In the genomic region with DNA sequence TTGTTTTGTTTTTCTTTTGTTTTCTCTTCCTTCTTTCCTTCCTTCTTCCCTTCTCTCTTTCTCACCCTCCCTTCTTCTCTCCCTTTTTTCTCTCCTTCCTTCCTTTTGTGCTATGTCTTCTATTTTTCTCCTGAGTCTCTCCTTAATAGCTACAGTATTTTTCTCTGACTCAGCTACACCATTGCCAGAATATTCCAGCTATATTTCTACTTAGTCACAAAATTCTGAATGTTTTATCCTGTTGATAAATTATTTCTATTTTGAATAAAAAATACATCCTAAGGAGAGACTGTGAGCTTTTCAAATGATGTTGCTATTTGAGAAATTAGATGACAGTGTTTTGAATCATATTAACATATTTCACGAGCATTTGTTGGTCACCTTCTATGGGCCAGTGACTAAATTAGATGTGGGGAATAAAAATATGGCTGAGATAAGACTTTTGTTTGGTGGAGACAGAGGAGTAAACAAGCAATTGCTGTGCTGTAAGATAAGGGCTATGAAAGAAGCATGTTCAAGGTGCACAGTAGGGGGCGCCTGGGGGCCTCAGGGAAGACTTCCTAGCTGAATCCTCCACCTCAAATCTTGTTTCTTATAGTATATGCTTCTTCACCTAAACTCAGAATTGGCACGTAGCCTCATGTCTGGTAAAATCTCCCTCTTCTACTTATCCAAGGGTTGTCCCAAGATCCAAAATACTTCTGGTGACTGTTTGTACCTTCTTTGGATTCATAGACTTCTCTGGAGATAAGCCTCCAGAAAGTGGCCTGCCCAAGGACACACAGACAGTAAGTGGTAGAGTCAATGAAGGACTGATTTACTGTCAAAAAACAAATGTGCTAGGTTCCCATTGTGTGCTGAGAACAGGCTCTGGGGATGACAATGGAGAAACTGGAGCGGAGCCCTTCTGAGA, we compare ENCODE assay signal across 9 cellular contexts.
DNase-seq lines count a peak whose midpoint lies in the region; ATAC-seq and TF ChIP-seq lines count a peak whose summit lies in the region.
"Had no signal": no experiment of that assay in that cellular context is flagged by ENCODE, and none has a peak within 500 bp of the region (broad histone marks: within the 10 kb centered on the region; RNA-seq: fewer than 3 reads in every experiment).

No MANE protein-coding gene starts in this region.

- H3K4me2 ChIP-seq in DND-41 (ENCODE audit: insufficient read depth, low read length) (no peak overlapping the region), Loucy (ENCODE audit: low read depth, low read length, poor library complexity, severe bottlenecking) (no peak overlapping the region), smooth muscle cell (no peak overlapping the region)

- H3F3A ChIP-seq in Loucy (ENCODE audit: low read depth), result no peaks in the 10 kb centered on the region
- no peaks in the 10 kb centered on the region for H3F3A ChIP-seq in smooth muscle cell (ENCODE audit: low read depth)

- no peaks in the 10 kb centered on the region for H3K9me2 ChIP-seq in Loucy (replicated peaks; ENCODE audit: low read depth, low read length)

- no peak overlapping the region for H3K9ac ChIP-seq in DND-41 (ENCODE audit: low read depth, low read length)
- no peak overlapping the region for H3K9ac ChIP-seq in Loucy (ENCODE audit: low read depth, low read length, poor library complexity, severe bottlenecking)
- no peak overlapping the region for H3K9ac ChIP-seq in smooth muscle cell (ENCODE audit: low read depth)

- H4K20me1 ChIP-seq in DND-41 (ENCODE audit: insufficient read depth, low read length) (no peaks in the 10 kb centered on the region), Loucy (ENCODE audit: insufficient read depth, low read length, poor library complexity, severe bottlenecking) (no peaks in the 10 kb centered on the region), smooth muscle cell (ENCODE audit: low read depth) (no peaks in the 10 kb centered on the region)

- ATAC-seq in DND-41 (ENCODE audit: insufficient read depth, low read depth) (peak; percentile 53; the same call in 1 of the 3 replicates), GM21390 (IDR thresholded peaks at IDR 0.05; ENCODE audit: unreplicated experiment) (no peak)

- no peak overlapping the region for H3K4me3 ChIP-seq in DND-41 (ENCODE audit: low read depth in 1 of 2, low read length in 2 of 2)
- H3K4me3 ChIP-seq in Loucy (ENCODE audit: low read length, poor library complexity, severe bottlenecking), result no peak overlapping the region
- H3K4me3 ChIP-seq in smooth muscle cell, result no peak overlapping the region
- H3K4me3 ChIP-seq: SJSA1 had no signal

- DNase-seq in DND-41, result peak; percentile 27
- peak; percentile 41 for DNase-seq in activated CD4-positive, alpha-beta T cell treated with anti-CD3 and anti-CD28 coated beads for 1 hour
- peak; percentile 83 to 89 for DNase-seq in erythroblast (lab: John Stamatoyannopoulos, UW)
- DNase-seq in smooth muscle cell (lab: John Stamatoyannopoulos, UW; ENCODE audit: unreplicated experiment), result no peak
- no peak for DNase-seq in UCSD-AML1 (lab: John Stamatoyannopoulos, UW; ENCODE audit: unreplicated experiment)
- DNase-seq in GDM1 (lab: John Stamatoyannopoulos, UW), result no peak

- H3K4me1 ChIP-seq in DND-41 (ENCODE audit: insufficient read depth, low read length), result no peaks in the 10 kb centered on the region
- peaks cover 13% of the 10 kb centered on the region for H3K4me1 ChIP-seq in Loucy (ENCODE audit: insufficient read depth, low read length, poor library complexity, severe bottlenecking)
- peaks cover 3% of the 10 kb centered on the region for H3K4me1 ChIP-seq in smooth muscle cell (ENCODE audit: low read depth)
- H3K4me1 ChIP-seq: SJSA1 had no signal

- H3K9me3 ChIP-seq in DND-41 (ENCODE audit: insufficient read depth, low read length, severe bottlenecking) (no peaks in the 10 kb centered on the region), Loucy (ENCODE audit: insufficient read depth, low read depth, low read length) (no peaks in the 10 kb centered on the region), smooth muscle cell (replicated peaks; ENCODE audit: low read depth) (no peaks in the 10 kb centered on the region)
- H3K9me3 ChIP-seq: SJSA1 had no signal

- H2AFZ ChIP-seq in DND-41 (ENCODE audit: low read depth, low read length) (no peak overlapping the region), Loucy (ENCODE audit: low read length) (no peak overlapping the region), smooth muscle cell (ENCODE audit: low read depth) (no peak overlapping the region)

- H3K79me2 ChIP-seq in DND-41 (ENCODE audit: insufficient read depth, low read length), result no peaks in the 10 kb centered on the region
- no peaks in the 10 kb centered on the region for H3K79me2 ChIP-seq in Loucy (ENCODE audit: insufficient read depth, low read length)
- no peaks in the 10 kb centered on the region for H3K79me2 ChIP-seq in smooth muscle cell (ENCODE audit: low read depth)

- no peak overlapping the region for H3K27ac ChIP-seq in DND-41 (ENCODE audit: low read length)
- H3K27ac ChIP-seq in smooth muscle cell (ENCODE audit: low read depth), result no peak overlapping the region
- H3K27ac ChIP-seq: SJSA1 had no signal

- H3K36me3 ChIP-seq in DND-41 (ENCODE audit: insufficient read depth, low read length) (no peaks in the 10 kb centered on the region), Loucy (ENCODE audit: insufficient read depth, low read length) (no peaks in the 10 kb centered on the region), smooth muscle cell (ENCODE audit: low read depth) (no peaks in the 10 kb centered on the region)
- H3K36me3 ChIP-seq: SJSA1 had no signal

- TF ChIP-seq CTCF in DND-41 (IDR thresholded peaks at IDR 0.05; ENCODE audit: borderline replicate concordance, extremely low read depth, low read length, poor library complexity, severe bottlenecking) (peak; percentile 59), Loucy (conservative IDR thresholded peaks at IDR 0.05; ENCODE audit: low read length) (peak; percentile 92), smooth muscle cell (IDR thresholded peaks at IDR 0.05; ENCODE audit: borderline replicate concordance, insufficient read depth, poor library complexity, severe bottlenecking) (peak; percentile 53)

- WGBS in smooth muscle cell (ENCODE audit: low lambda C conversion rate), result 53% methylated on average over 4 of the region's 4 CpGs

- TF ChIP-seq POLR2A in erythroblast (IDR thresholded peaks at IDR 0.05; ENCODE audit: low read length), result no peak

- H3K27me3 ChIP-seq in DND-41 (ENCODE audit: insufficient read depth, low read length, poor library complexity) (peaks cover 2% of the 10 kb centered on the region), Loucy (ENCODE audit: insufficient read depth, low read length, poor library complexity, severe bottlenecking) (no peaks in the 10 kb centered on the region), smooth muscle cell (ENCODE audit: low read depth) (no peaks in the 10 kb centered on the region)
- H3K27me3 ChIP-seq: SJSA1 had no signal

Comparison
In these comparisons a context has a peak if more than half of its experiments do, and no peak if none do; other contexts are left out.
1. DNase-seq: peak in DND-41 (single experiment), activated CD4-positive, alpha-beta T cell treated with anti-CD3 and anti-CD28 coated beads for 1 hour (single experiment) and erythroblast (2 of 2); none in smooth muscle cell (single experiment), UCSD-AML1 (single experiment) and GDM1 (single experiment).
2. Peak in every context shown above with its lines, with median percentiles within 50 percentile points of each other: CTCF ChIP-seq.